In the genomic region with DNA sequence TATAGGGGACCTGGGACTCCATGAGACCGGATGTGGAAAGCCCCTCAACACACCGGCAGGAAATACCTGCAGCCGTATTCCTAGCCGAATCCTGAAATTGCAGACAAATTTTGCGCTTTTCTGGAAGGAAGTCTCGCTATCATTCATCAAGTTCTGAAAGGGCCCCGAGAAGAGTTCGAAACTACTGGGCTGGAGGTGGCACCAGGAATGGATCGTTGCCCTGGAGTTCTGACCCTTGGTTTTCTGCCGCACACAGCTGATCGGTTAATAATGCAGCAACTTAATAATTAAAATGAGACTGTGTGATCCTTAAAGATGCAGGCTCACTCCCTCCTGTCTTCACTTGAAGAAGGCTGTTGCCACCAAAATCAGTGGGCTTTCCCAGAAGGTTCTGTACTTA, we compare ENCODE assay signal across 18 cellular contexts. TPM values are rescaled to one million over a fixed set of nuclear protein-coding genes. Genes with fewer than 3 reads are reported as not detected.
A peak's percentile ranks its signal among the peaks of the same experiment; 100 is the strongest.
DNase-seq lines count a peak whose midpoint lies in the region; ATAC-seq, FAIRE-seq and TF ChIP-seq lines count a peak whose summit lies in the region.
"Had no signal": no experiment of that assay in that cellular context is flagged by ENCODE, and none has a peak within 500 bp of the region (broad histone marks: within the 10 kb centered on the region; RNA-seq: fewer than 3 reads in every experiment).

No MANE protein-coding gene starts in this region.

- no peaks in the 10 kb centered on the region for H3K9me3 ChIP-seq in endothelial cell of umbilical vein (replicated peaks; ENCODE audit: control insufficient read depth, insufficient read depth, low read length)
- no peaks in the 10 kb centered on the region for H3K9me3 ChIP-seq in transverse colon

- no peak for TF ChIP-seq EP300 in transverse colon (IDR thresholded peaks at IDR 0.05; ENCODE audit: low read depth)

- peaks cover 19% of the 10 kb centered on the region for H3K4me1 ChIP-seq in endothelial cell of umbilical vein (ENCODE audit: control insufficient read depth, extremely low read depth, insufficient read depth, low read length)
- H3K4me1 ChIP-seq in transverse colon: peaks cover 0 to 8% (median 0%) of the 10 kb centered on the region in 4 donors

- H3K27me3 ChIP-seq in endothelial cell of umbilical vein (ENCODE audit: control insufficient read depth in 2 of 2, insufficient read depth in 2 of 2, low read length in 2 of 2) (peaks cover 0 to 2% of the 10 kb centered on the region in 2 experiments), transverse colon (no peaks in the 10 kb centered on the region)

- no peak for ATAC-seq in stimulated activated naive B cell treated with anti-CD40 and anti-IgM and Interleukin-4, amounts not matched to agents 10 μg/mL and 1 μg/mL and 100 μg/mL, for 72 hours (replicated peaks)
- no peak for ATAC-seq in GM18511 (IDR thresholded peaks at IDR 0.05; ENCODE audit: unreplicated experiment)
- ATAC-seq: stimulated activated naive CD8-positive, alpha-beta T cell treated with anti-CD3 and anti-CD28 coated beads, Interleukin-15, Interleukin-2, amounts not matched to agents 100 U/mL and 50 U/mL, for 24 hours had no signal

- H3K9me1 ChIP-seq in endothelial cell of umbilical vein (replicated peaks; ENCODE audit: control insufficient read depth, extremely low read depth, insufficient read depth, low read length): no peaks in the 10 kb centered on the region

- H3K4me3 ChIP-seq in endothelial cell of umbilical vein (replicated peaks in 1 of 3; ENCODE audit: insufficient read depth in 1 of 3, low read depth in 1 of 3, low read length in 3 of 3): no peak overlapping the region
- no peak overlapping the region for H3K4me3 ChIP-seq in transverse colon

- H3K36me3 Mint-ChIP-seq in nephron progenitor cell (ENCODE audit: low read depth): no peaks in the 10 kb centered on the region
- no peaks in the 10 kb centered on the region for H3K36me3 Mint-ChIP-seq in stimulated activated naive B cell treated with anti-CD40 and anti-IgM and Interleukin-4, amounts not matched to agents 10 μg/mL and 1 μg/mL and 100 μg/mL, for 72 hours
- H3K36me3 Mint-ChIP-seq: CD8-positive, alpha-beta memory T cell had no signal

- BruUV-seq in endothelial cell of umbilical vein (replicated peaks; lab: Mats Ljungman, UMichigan): no TSS peak

- H3K4me1 Mint-ChIP-seq in nephron progenitor cell: peaks cover 43% of the 10 kb centered on the region
- no peaks in the 10 kb centered on the region for H3K4me1 Mint-ChIP-seq in stimulated activated naive B cell treated with anti-CD40 and anti-IgM and Interleukin-4, amounts not matched to agents 10 μg/mL and 1 μg/mL and 100 μg/mL, for 72 hours
- H3K4me1 Mint-ChIP-seq: CD8-positive, alpha-beta memory T cell had no signal

- no peak overlapping the region for H3K27ac ChIP-seq in endothelial cell of umbilical vein (ENCODE audit: insufficient read depth, low read depth, low read length)
- H3K27ac ChIP-seq in transverse colon: peak overlapping the region; percentile 27 to 70 (median 50)
- H3K27ac ChIP-seq: 22Rv1 had no signal

- H3K79me2 ChIP-seq in endothelial cell of umbilical vein (ENCODE audit: control insufficient read depth, insufficient read depth, low read length): no peaks in the 10 kb centered on the region

- FAIRE-seq in endothelial cell of umbilical vein (lab: Jason Lieb, UNC): no peak

- TF ChIP-seq POLR2A in endothelial cell of umbilical vein (IDR thresholded peaks at IDR 0.05; ENCODE audit: low read depth, low read length) (no peak), transverse colon (IDR thresholded peaks at IDR 0.05) (no peak)

- CTCF ChIA-PET in endothelial cell of umbilical vein (lab: Charles Lee): interaction anchor here (0.9 to 1.9 kb wide), 6 partner anchors 9 to 92 kb away, joined by 3 to 6 read pairs (median 4); no protein-coding TSS in a partner anchor

- H3K9ac ChIP-seq in endothelial cell of umbilical vein (replicated peaks; ENCODE audit: extremely low read depth, insufficient read depth, low read length): no peak overlapping the region

- peak; percentile 10 for DNase-seq in activated effector memory CD4-positive, alpha-beta T cell treated with anti-CD3 and anti-CD28 coated beads, Interleukin-2, amount 50 U/mL, for 16 hours
- DNase-seq in activated effector memory CD4-positive, alpha-beta T cell treated with Interleukin-2 at 50 U/mL for 16 hours: no peak
- DNase-seq in endothelial cell of umbilical vein (ENCODE audit: low read depth, low spot score) (no peak), nephron progenitor cell (no peak), transverse colon (no peak), NCI-H446 (lab: John Stamatoyannopoulos, UW) (no peak)
- no peak for DNase-seq in stimulated activated naive B cell treated with anti-CD40 and anti-IgM and Interleukin-4, amounts not matched to agents 10 μg/mL and 1 μg/mL and 100 μg/mL, for 72 hours
- DNase-seq: activated CD4-positive, alpha-beta T cell treated with anti-CD3 and anti-CD28 coated beads, Interleukin-2, amount 50 U/mL, for 4 hours; CD8-positive, alpha-beta memory T cell; GOT3; midbrain; NCI-H1930; NCI-H774; SHP77; stimulated activated naive CD8-positive, alpha-beta T cell treated with anti-CD3 and anti-CD28 coated beads, Interleukin-15, Interleukin-2, amounts not matched to agents 100 U/mL and 50 U/mL, for 24 hours had no signal

- intact Hi-C loops in endothelial cell of umbilical vein (cut with micrococcal nuclease): no loop called here
- intact Hi-C loops in transverse colon (cut with DNase I; ENCODE audit: low total_unique reads): no loop called here

- H3K27me3 Mint-ChIP-seq in nephron progenitor cell (ENCODE audit: low read depth, poor library complexity): peaks cover 8% of the 10 kb centered on the region
- H3K27me3 Mint-ChIP-seq in stimulated activated naive B cell treated with anti-CD40 and anti-IgM and Interleukin-4, amounts not matched to agents 10 μg/mL and 1 μg/mL and 100 μg/mL, for 72 hours: peaks cover 26 to 36% of the 10 kb centered on the region in 2 donors

- H3K36me3 ChIP-seq in endothelial cell of umbilical vein (ENCODE audit: control insufficient read depth in 2 of 2, extremely low read depth in 1 of 2, insufficient read depth in 2 of 2, low read length in 2 of 2): no peaks in the 10 kb centered on the region
- no peaks in the 10 kb centered on the region for H3K36me3 ChIP-seq in transverse colon

- 77 to 88% methylated on average over 10 to 11 of the region's 11 CpGs for WGBS in transverse colon (ENCODE audit: low coverage in 1 of 2), 2 donors

- no peaks in the 10 kb centered on the region for H4K20me1 ChIP-seq in endothelial cell of umbilical vein (replicated peaks; ENCODE audit: control insufficient read depth, extremely low read depth, insufficient read depth, low read length)

- H3K27ac Mint-ChIP-seq in nephron progenitor cell: peak overlapping the region; percentile 23
- no peak overlapping the region for H3K27ac Mint-ChIP-seq in stimulated activated naive B cell treated with anti-CD40 and anti-IgM and Interleukin-4, amounts not matched to agents 10 μg/mL and 1 μg/mL and 100 μg/mL, for 72 hours
- H3K27ac Mint-ChIP-seq: activated T-helper 1 cell treated with anti-CD3 and anti-CD28 coated beads, Interleukin-12 subunit alpha, Interleukin-12 subunit beta, Interleukin-2, Interleukin-4 antibody, amounts not matched to agents 30 ng/mL and 10 ng/mL and 1 ng/mL, durations not matched to agents 14 hours and 24 hours and 36 hours; CD8-positive, alpha-beta memory T cell had no signal

- peak overlapping the region; percentile 38 for H3K4me2 ChIP-seq in endothelial cell of umbilical vein (ENCODE audit: insufficient read depth, low read length)

- POLR2A ChIA-PET in endothelial cell of umbilical vein (lab: Charles Lee): no interaction called here

- peak overlapping the region; percentile 4 for H3K4me3 Mint-ChIP-seq in nephron progenitor cell
- H3K4me3 Mint-ChIP-seq in stimulated activated naive B cell treated with anti-CD40 and anti-IgM and Interleukin-4, amounts not matched to agents 10 μg/mL and 1 μg/mL and 100 μg/mL, for 72 hours: no peak overlapping the region
- H3K4me3 Mint-ChIP-seq: activated T-helper 1 cell treated with anti-CD3 and anti-CD28 coated beads, Interleukin-12 subunit alpha, Interleukin-12 subunit beta, Interleukin-2, Interleukin-4 antibody, amounts not matched to agents 30 ng/mL and 10 ng/mL and 1 ng/mL, durations not matched to agents 14 hours and 24 hours and 36 hours; CD8-positive, alpha-beta memory T cell had no signal

- dilution Hi-C loops in endothelial cell of umbilical vein (cut with MboI; ENCODE audit: extremely low pct_ligation_motif_present, low sequenced_read_pairs): no loop called here

- H3K9me3 Mint-ChIP-seq in nephron progenitor cell: no peaks in the 10 kb centered on the region
- no peaks in the 10 kb centered on the region for H3K9me3 Mint-ChIP-seq in stimulated activated naive B cell treated with anti-CD40 and anti-IgM and Interleukin-4, amounts not matched to agents 10 μg/mL and 1 μg/mL and 100 μg/mL, for 72 hours
- H3K9me3 Mint-ChIP-seq: activated T-helper 1 cell treated with anti-CD3 and anti-CD28 coated beads, Interleukin-12 subunit alpha, Interleukin-12 subunit beta, Interleukin-2, Interleukin-4 antibody, amounts not matched to agents 30 ng/mL and 10 ng/mL and 1 ng/mL, durations not matched to agents 14 hours and 24 hours and 36 hours; CD8-positive, alpha-beta memory T cell had no signal

- H2AFZ ChIP-seq in endothelial cell of umbilical vein (ENCODE audit: low read depth, low read length): no peak overlapping the region

- TF ChIP-seq CTCF in endothelial cell of umbilical vein (IDR thresholded peaks at IDR 0.05; ENCODE audit: extremely low read depth in 1 of 2, insufficient read depth in 1 of 2, low read depth in 1 of 2, low read length in 2 of 2) (no peak), nephron progenitor cell (IDR thresholded peaks at IDR 0.05) (no peak), transverse colon (IDR thresholded peaks at IDR 0.05) (no peak)

- in situ Hi-C loops in transverse colon (cut with MboI; ENCODE audit: low pct_ligation_motif_present in 1 of 4, low pct_unique_long_range_greater_than_20kb in 1 of 4, low sequenced_read_pairs in 3 of 4): no loop called here

TF ChIP-seq in endothelial cell of umbilical vein, 7 proteins besides CTCF, POLR2A, EP300 and RAD21 (continues in another document):
- TF ChIP-seq POLR2AphosphoS5 (IDR thresholded peaks at IDR 0.05; ENCODE audit: insufficient read depth, low read depth, low read length) (no peak), FOS (IDR thresholded peaks at IDR 0.05; ENCODE audit: borderline replicate concordance, insufficient read depth, low read length) (no peak), EZH2 (IDR thresholded peaks at IDR 0.05; ENCODE audit: borderline replicate concordance, low read depth, low read length, severe bottlenecking) (no peak)

RNA-seq across cellular contexts. Expression of gene MRTFB, which starts 55.7 kb away (rescaled TPM):
- total RNA-seq in endothelial cell of umbilical vein: 49.5 and 50.2 TPM in 2 replicates
- 19.6 and 23.5 TPM in 2 replicates for polyA plus RNA-seq in endothelial cell of umbilical vein
- polyA plus RNA-seq in endothelial cell of umbilical vein (2011; cell fraction: cytosol; rRNA removed): 12.9 and 13.3 TPM in 2 replicates
- polyA plus RNA-seq in endothelial cell of umbilical vein (2011; cell fraction: nucleus; rRNA removed): 58.0 and 59.5 TPM in 2 replicates
- polyA plus RNA-seq in endothelial cell of umbilical vein (2012): 13.4 and 15.8 TPM in 2 replicates
- 63.0 and 64.6 TPM in 2 replicates for polyA minus RNA-seq in endothelial cell of umbilical vein
- 10.5 TPM for polyA minus RNA-seq in endothelial cell of umbilical vein (2011; cell fraction: cytosol; rRNA and poly(A)+ RNA removed)
- polyA minus RNA-seq in endothelial cell of umbilical vein (2011; cell fraction: nucleus; rRNA and poly(A)+ RNA removed): 98.7 and 137 TPM in 2 replicates
- 10 to 100 TPM; 37.8 to 82.7 (median 47.9) TPM for total RNA-seq in transverse colon
